Comparison of ENCODE assay signal across 11 cellular contexts in genomic region chr3:172179680-172180399, GRCh38.
DNase-seq lines count a peak whose midpoint lies in the region; ATAC-seq and TF ChIP-seq lines count a peak whose summit lies in the region.
"Had no signal": no experiment of that assay in that cellular context is flagged by ENCODE, and none has a peak within 500 bp of the region (broad histone marks: within the 10 kb centered on the region; RNA-seq: fewer than 3 reads in every experiment).

No MANE protein-coding gene starts in this region.

- ATAC-seq in GM21447 (IDR thresholded peaks at IDR 0.05; ENCODE audit: unreplicated experiment), result peak; percentile 46
- ATAC-seq: activated CD4-positive, CD25-positive, alpha-beta regulatory T cell treated with anti-CD3 and anti-CD28 coated beads, Interleukin-2, amount 50 U/mL, for 24 hours had no signal

- no peak overlapping the region for H3K4me3 ChIP-seq in MM.1S (ENCODE audit: low read length)
- H3K4me3 ChIP-seq: BLaER1 had no signal

- no peak overlapping the region for H2AFZ ChIP-seq in MM.1S (ENCODE audit: low read length)

- TF ChIP-seq CTCF in MM.1S (IDR thresholded peaks at IDR 0.05; ENCODE audit: low read length), result no peak

- peaks cover 98% of the 10 kb centered on the region for H3K79me2 ChIP-seq in MM.1S (ENCODE audit: low read length)

- no peaks in the 10 kb centered on the region for H3K9me2 ChIP-seq in MM.1S (replicated peaks; ENCODE audit: insufficient read depth, low read length)

- no peaks in the 10 kb centered on the region for H4K20me1 ChIP-seq in MM.1S (ENCODE audit: insufficient read depth, low read length)

- H3K27ac ChIP-seq in MM.1S (ENCODE audit: low read length), result peak overlapping the region; percentile 23; the same call in 1 of the 2 replicates
- H3K27ac ChIP-seq: BLaER1 had no signal

- H3K27me3 ChIP-seq in MM.1S (replicated peaks; ENCODE audit: insufficient read depth, low read length), result no peaks in the 10 kb centered on the region
- H3K27me3 ChIP-seq: BLaER1 had no signal

- H3K36me3 ChIP-seq in MM.1S (replicated peaks; ENCODE audit: insufficient read depth, low read length), result no peaks in the 10 kb centered on the region; the same call in 1 of the 2 replicates

- H3F3A ChIP-seq in MM.1S (ENCODE audit: insufficient read depth, low read length), result peaks cover 20% of the 10 kb centered on the region

- peaks cover 84 to 95% of the 10 kb centered on the region in 2 donors for H3K4me1 Mint-ChIP-seq in immature natural killer cell

- H3K4me3 Mint-ChIP-seq in immature natural killer cell, result peak overlapping the region; percentile 23 to 67 (median 44)

- H3K9me3 Mint-ChIP-seq in immature natural killer cell, result no peaks in the 10 kb centered on the region

- H3K36me3 Mint-ChIP-seq in immature natural killer cell, result peaks cover 0 to 7% (median 3%) of the 10 kb centered on the region in 3 donors

- H3K4me2 ChIP-seq in MM.1S (ENCODE audit: low read depth, low read length), result peak overlapping the region; percentile 5; the same call in 1 of the 2 replicates
- H3K4me2 ChIP-seq: BLaER1 had no signal

- peaks cover 55% of the 10 kb centered on the region for H3K4me1 ChIP-seq in MM.1S (ENCODE audit: low read length)
- H3K4me1 ChIP-seq: BLaER1 had no signal

- peak; percentile 31 for DNase-seq in DMS53 treated with DMSO at 0.1 percent for 48 hours (lab: John Stamatoyannopoulos, UW; ENCODE audit: unreplicated experiment)
- DNase-seq in MM.1S, result peak; percentile 89
- DNase-seq in immature natural killer cell, result peak; percentile 23 to 36 (median 35)
- no peak for DNase-seq in AML-193 (lab: John Stamatoyannopoulos, UW)
- DNase-seq in effector CD4-positive, alpha-beta T cell, result no peak
- DNase-seq in NCI-H748 (lab: John Stamatoyannopoulos, UW; ENCODE audit: unreplicated experiment), result no peak
- no peak for DNase-seq in midbrain (lab: John Stamatoyannopoulos, UW)
- DNase-seq: NCI-H1436 treated with DMSO at 0.1 percent for 48 hours had no signal

- no peaks in the 10 kb centered on the region for H3K9me3 ChIP-seq in MM.1S (replicated peaks; ENCODE audit: insufficient read depth, low read length)
- H3K9me3 ChIP-seq: BLaER1 had no signal

- H3K27ac Mint-ChIP-seq in immature natural killer cell, result peak overlapping the region; percentile 17 to 80 (median 70)

- H3K27me3 Mint-ChIP-seq in immature natural killer cell (ENCODE audit: low read depth in 3 of 3), result no peaks in the 10 kb centered on the region

- H3K9ac ChIP-seq in MM.1S (ENCODE audit: low read length), result no peak overlapping the region
- H3K9ac ChIP-seq: BLaER1 had no signal

Comparison
In these comparisons a context has a peak if more than half of its experiments do, and no peak if none do; other contexts are left out.
1. DNase-seq: peak in DMS53 treated with DMSO at 0.1 percent for 48 hours (single experiment), MM.1S (single experiment) and immature natural killer cell (3 of 3); none in AML-193 (0 of 2), effector CD4-positive, alpha-beta T cell (single experiment), NCI-H748 (single experiment) and midbrain (single experiment).